Comparison of ENCODE assay signal across 1 cellular context in the genomic region with DNA sequence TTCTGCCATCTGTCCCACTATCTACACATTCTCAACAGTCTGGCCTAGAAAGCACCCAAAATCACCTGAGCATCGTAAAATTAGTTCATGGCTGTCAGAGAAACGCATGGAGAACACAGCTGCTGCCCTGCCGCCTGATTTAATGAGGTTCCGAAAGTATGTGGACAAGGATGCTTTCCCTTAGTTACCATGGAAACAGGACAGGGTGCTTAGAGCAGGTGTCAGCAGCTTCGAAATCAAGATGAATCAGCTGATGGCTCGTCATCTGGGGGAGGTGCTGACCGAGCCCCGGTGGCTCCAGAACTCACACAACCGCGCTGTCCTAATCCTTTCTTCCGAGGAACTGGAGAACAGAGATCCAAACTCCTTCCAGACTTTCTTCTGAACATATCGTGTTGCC.
TF ChIP-seq lines count a peak whose summit lies in the region.

No MANE protein-coding gene starts in this region.

TF ChIP-seq in HepG2, 621 proteins besides CTCF, POLR2A, EP300 and RAD21 (continued from another document):
- TF ChIP-seq, protein P1, sequence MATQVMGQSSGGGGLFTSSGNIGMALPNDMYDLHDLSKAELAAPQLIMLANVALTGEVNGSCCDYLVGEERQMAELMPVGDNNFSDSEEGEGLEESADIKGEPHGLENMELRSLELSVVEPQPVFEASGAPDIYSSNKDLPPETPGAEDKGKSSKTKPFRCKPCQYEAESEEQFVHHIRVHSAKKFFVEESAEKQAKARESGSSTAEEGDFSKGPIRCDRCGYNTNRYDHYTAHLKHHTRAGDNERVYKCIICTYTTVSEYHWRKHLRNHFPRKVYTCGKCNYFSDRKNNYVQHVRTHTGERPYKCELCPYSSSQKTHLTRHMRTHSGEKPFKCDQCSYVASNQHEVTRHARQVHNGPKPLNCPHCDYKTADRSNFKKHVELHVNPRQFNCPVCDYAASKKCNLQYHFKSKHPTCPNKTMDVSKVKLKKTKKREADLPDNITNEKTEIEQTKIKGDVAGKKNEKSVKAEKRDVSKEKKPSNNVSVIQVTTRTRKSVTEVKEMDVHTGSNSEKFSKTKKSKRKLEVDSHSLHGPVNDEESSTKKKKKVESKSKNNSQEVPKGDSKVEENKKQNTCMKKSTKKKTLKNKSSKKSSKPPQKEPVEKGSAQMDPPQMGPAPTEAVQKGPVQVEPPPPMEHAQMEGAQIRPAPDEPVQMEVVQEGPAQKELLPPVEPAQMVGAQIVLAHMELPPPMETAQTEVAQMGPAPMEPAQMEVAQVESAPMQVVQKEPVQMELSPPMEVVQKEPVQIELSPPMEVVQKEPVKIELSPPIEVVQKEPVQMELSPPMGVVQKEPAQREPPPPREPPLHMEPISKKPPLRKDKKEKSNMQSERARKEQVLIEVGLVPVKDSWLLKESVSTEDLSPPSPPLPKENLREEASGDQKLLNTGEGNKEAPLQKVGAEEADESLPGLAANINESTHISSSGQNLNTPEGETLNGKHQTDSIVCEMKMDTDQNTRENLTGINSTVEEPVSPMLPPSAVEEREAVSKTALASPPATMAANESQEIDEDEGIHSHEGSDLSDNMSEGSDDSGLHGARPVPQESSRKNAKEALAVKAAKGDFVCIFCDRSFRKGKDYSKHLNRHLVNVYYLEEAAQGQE (IDR thresholded peaks at IDR 0.05; ENCODE audit: borderline replicate concordance in 1 of 2, low read depth in 1 of 2, low read length in 2 of 2), result no peak
- TF ChIP-seq MYC (CRISPR knock-in tag; IDR thresholded peaks at IDR 0.05; ENCODE audit: borderline replicate concordance), result no peak
- TF ChIP-seq ZNF768 (CRISPR knock-in tag; IDR thresholded peaks at IDR 0.05), result no peak
TF ChIP-seq in HepG2: peak in this region for 1.
